15 cellular contexts compared by ENCODE assay signal in genomic region chr5:27403248-27403882, GRCh38.
A peak's percentile ranks its signal among the peaks of the same experiment; 100 is the strongest.
DNase-seq lines count a peak whose midpoint lies in the region; ATAC-seq, FAIRE-seq and TF ChIP-seq lines count a peak whose summit lies in the region.
"Had no signal": no experiment of that assay in that cellular context is flagged by ENCODE, and none has a peak within 500 bp of the region (broad histone marks: within the 10 kb centered on the region; RNA-seq: fewer than 3 reads in every experiment).

No MANE protein-coding gene starts in this region.

- H3K9me3 Mint-ChIP-seq in T-helper 2 cell treated with Interferon-gamma antibody and Interleukin-4, amounts not matched to agents 5 μg/mL and 100 μg/mL, for 36 hours = peaks cover 26% of the 10 kb centered on the region
- H3K9me3 Mint-ChIP-seq: type B pancreatic cell had no signal

- H3K9ac ChIP-seq in HepG2 (ENCODE audit: insufficient read depth, low read depth, low read length) = no peak overlapping the region

- H4K20me1 ChIP-seq in HepG2 (ENCODE audit: insufficient read depth, low read length) = no peaks in the 10 kb centered on the region

- under 1% methylated on average over 5 of the region's 5 CpGs for WGBS in HepG2 (ENCODE audit: low lambda C conversion rate)
- 40% methylated on average over 5 of the region's 5 CpGs for whole genome bisulfite sequencing in right lobe of liver (ENCODE audit: insufficient coverage, low coverage, low lambda C conversion rate, missing lambda C conversion rate)

- intact Hi-C loops in HepG2 (cut with micrococcal nuclease; ENCODE audit: unreplicated experiment) = no loop called here
- intact Hi-C loops in right lobe of liver (cut with DNase I) = no loop called here
- intact Hi-C loops in head of caudate nucleus (cut with DNase I) = no loop called here

- H3K4me2 ChIP-seq in HepG2 (ENCODE audit: low read depth, low read length) = peak overlapping the region; percentile 34

- ATAC-seq in HepG2 = peak; percentile 68
- no peak for ATAC-seq in right lobe of liver
- ATAC-seq: HCT116, lower lobe of right lung had no signal

- no peaks in the 10 kb centered on the region for H3K27me3 Mint-ChIP-seq in T-helper 2 cell treated with Interferon-gamma antibody and Interleukin-4, amounts not matched to agents 5 μg/mL and 100 μg/mL, for 36 hours (ENCODE audit: low read depth)
- H3K27me3 Mint-ChIP-seq: type B pancreatic cell had no signal

- no peak for TF ChIP-seq CTCF in HepG2 (CRISPR knock-in tag; IDR thresholded peaks at IDR 0.05)
- TF ChIP-seq CTCF in right lobe of liver (IDR thresholded peaks at IDR 0.05) = no peak
- TF ChIP-seq CTCF in choroid plexus epithelial cell (conservative IDR thresholded peaks at IDR 0.05; ENCODE audit: low read depth, low read length) = no peak

- BruUV-seq in HepG2 (replicated peaks; lab: Mats Ljungman, UMichigan) = no TSS peak

- H3K79me2 ChIP-seq in HepG2 (ENCODE audit: insufficient read depth, low read length) = no peaks in the 10 kb centered on the region

- H3K36me3 ChIP-seq in HepG2 (replicated peaks in 1 of 2; ENCODE audit: control insufficient read depth in 1 of 2, insufficient read depth in 2 of 2, low read length in 2 of 2) (no peaks in the 10 kb centered on the region), right lobe of liver (no peaks in the 10 kb centered on the region)
- H3K36me3 ChIP-seq: lower lobe of right lung had no signal

- TF ChIP-seq EP300 in HepG2 (IDR thresholded peaks at IDR 0.05; ENCODE audit: low read depth in 2 of 2, low read length in 2 of 2) = no peak
- TF ChIP-seq EP300 in HepG2 (CRISPR knock-in tag; IDR thresholded peaks at IDR 0.05; ENCODE audit: borderline replicate concordance) = no peak

- FAIRE-seq in HepG2 (lab: Jason Lieb, UNC) = no peak

- no peak for TF ChIP-seq POLR2A in HepG2 (IDR thresholded peaks at IDR 0.05; ENCODE audit: insufficient read depth in 1 of 2, low read depth in 2 of 2, low read length in 2 of 2)
- no peak for TF ChIP-seq POLR2A in right lobe of liver (IDR thresholded peaks at IDR 0.05)

- CTCF ChIA-PET in HepG2 (lab: Yijun Ruan, JAX; ENCODE audit: low intra/inter-chr PET ratio, low total read pairs) = no interaction called here

- peak overlapping the region; percentile 39 for H2AFZ ChIP-seq in HepG2 (ENCODE audit: low read length)

- H3K27me3 ChIP-seq in HepG2 (ENCODE audit: control insufficient read depth in 1 of 2, insufficient read depth in 2 of 2, low read length in 2 of 2) = no peaks in the 10 kb centered on the region
- no peaks in the 10 kb centered on the region for H3K27me3 ChIP-seq in right lobe of liver

- H3K4me3 ChIP-seq in HepG2 (replicated peaks in 1 of 3; ENCODE audit: insufficient read depth in 1 of 3, low read depth in 2 of 3, low read length in 3 of 3) = peak overlapping the region in 2 of 3 experiments; percentile 9 to 45; a peak in 3 of 6 replicates
- no peak overlapping the region for H3K4me3 ChIP-seq in right lobe of liver
- peak overlapping the region; percentile 26 for H3K4me3 ChIP-seq in choroid plexus epithelial cell (ENCODE audit: low read depth, low read length)
- H3K4me3 ChIP-seq: lower lobe of right lung had no signal

- no peaks in the 10 kb centered on the region for H3K4me1 ChIP-seq in HepG2 (ENCODE audit: insufficient read depth, low read length)
- no peaks in the 10 kb centered on the region for H3K4me1 ChIP-seq in right lobe of liver
- H3K4me1 ChIP-seq: lower lobe of right lung had no signal

- no peaks in the 10 kb centered on the region for H3K36me3 Mint-ChIP-seq in T-helper 2 cell treated with Interferon-gamma antibody and Interleukin-4, amounts not matched to agents 5 μg/mL and 100 μg/mL, for 36 hours (ENCODE audit: low read depth)
- H3K36me3 Mint-ChIP-seq: type B pancreatic cell had no signal

- H3K4me3 Mint-ChIP-seq in T-helper 2 cell treated with Interferon-gamma antibody and Interleukin-4, amounts not matched to agents 5 μg/mL and 100 μg/mL, for 36 hours = no peak overlapping the region
- H3K4me3 Mint-ChIP-seq: type B pancreatic cell had no signal

- H3K4me1 Mint-ChIP-seq in T-helper 2 cell treated with Interferon-gamma antibody and Interleukin-4, amounts not matched to agents 5 μg/mL and 100 μg/mL, for 36 hours (ENCODE audit: low read depth) = no peaks in the 10 kb centered on the region

- H3K9me3 ChIP-seq in HepG2 (ENCODE audit: low read length) = no peaks in the 10 kb centered on the region
- no peaks in the 10 kb centered on the region for H3K9me3 ChIP-seq in right lobe of liver
- H3K9me3 ChIP-seq: lower lobe of right lung had no signal

- TF ChIP-seq RAD21 in HepG2 (CRISPR knock-in tag; IDR thresholded peaks at IDR 0.05) = no peak

- in situ Hi-C loops in HepG2 (cut with HindIII; ENCODE audit: extremely low pct_ligation_motif_present, low pct_unique_long_range_greater_than_20kb) = no loop called here

- H3K27ac ChIP-seq in HepG2 (ENCODE audit: extremely low read length, insufficient read depth, low read length) (no peak overlapping the region), right lobe of liver (no peak overlapping the region)
- H3K27ac ChIP-seq: lower lobe of right lung had no signal

- H3K27ac Mint-ChIP-seq in T-helper 2 cell treated with Interferon-gamma antibody and Interleukin-4, amounts not matched to agents 5 μg/mL and 100 μg/mL, for 36 hours = no peak overlapping the region
- H3K27ac Mint-ChIP-seq: type B pancreatic cell had no signal

- POLR2A ChIA-PET in HepG2 (lab: Yijun Ruan, JAX) = no interaction called here

- DNase-seq in HepG2 (ENCODE audit: low spot score) (no peak), right lobe of liver (no peak), RPMI7951 (ENCODE audit: low read depth) (peak; percentile 70), choroid plexus epithelial cell (ENCODE audit: low read depth) (peak; percentile 37), head of caudate nucleus (no peak), NCI-H446 treated with DMSO at 0.1 percent for 48 hours (lab: John Stamatoyannopoulos, UW) (no peak), NCI-H1930 (lab: John Stamatoyannopoulos, UW) (no peak)
- DNase-seq in T-helper 2 cell treated with Interferon-gamma antibody and Interleukin-4, amounts not matched to agents 5 μg/mL and 100 μg/mL, for 36 hours (ENCODE audit: low spot score) = no peak
- DNase-seq: DMS79 treated with DMSO at 0.1 percent for 48 hours; lower lobe of right lung; NCI-H1694; occipital lobe; stimulated activated CD4-positive, alpha-beta T cell treated with anti-CD3 and anti-CD28 coated beads, Interleukin-15, amount 100 ng/mL, for 24 hours had no signal

TF ChIP-seq in HepG2, 621 proteins besides CTCF, POLR2A, EP300 and RAD21:
- no peak for TF ChIP-seq ZNF207 (IDR thresholded peaks at IDR 0.05; ENCODE audit: borderline replicate concordance)
- TF ChIP-seq ZNF160 (CRISPR knock-in tag; IDR thresholded peaks at IDR 0.05) = peak; percentile 97

Comparison
In these comparisons a context has a peak if more than half of its experiments do, and no peak if none do; other contexts are left out.
1. H3K4me3 ChIP-seq: peak in HepG2 (2 of 3) and choroid plexus epithelial cell (single experiment); none in right lobe of liver (0 of 3).
2. DNase-seq: peak in RPMI7951 (single experiment) and choroid plexus epithelial cell (single experiment); none in HepG2 (single experiment), right lobe of liver (0 of 3), head of caudate nucleus (0 of 42), T-helper 2 cell treated with Interferon-gamma antibody and Interleukin-4, amounts not matched to agents 5 μg/mL and 100 μg/mL, for 36 hours (single experiment), NCI-H446 treated with DMSO at 0.1 percent for 48 hours (single experiment) and NCI-H1930 (0 of 2).